2 cellular contexts compared by ENCODE assay signal in genomic region chr7:67301667-67302066, GRCh38.
TF ChIP-seq lines count a peak whose summit lies in the region.

No MANE protein-coding gene starts in this region.

TF ChIP-seq in GM23338, 12 proteins besides CTCF, POLR2A, EP300 and RAD21 (continued from another document):
- TF ChIP-seq ZNF462 (CRISPR knock-in tag; IDR thresholded peaks at IDR 0.05), result no peak
- no peak for TF ChIP-seq EZH2 (IDR thresholded peaks at IDR 0.05; ENCODE audit: low read depth, unreplicated experiment)
- TF ChIP-seq ZNF114 (CRISPR knock-in tag; IDR thresholded peaks at IDR 0.05), result no peak
- no peak for TF ChIP-seq STAT1 (IDR thresholded peaks at IDR 0.05; ENCODE audit: unreplicated experiment)
- no peak for TF ChIP-seq JUNB (IDR thresholded peaks at IDR 0.05; ENCODE audit: unreplicated experiment)
- no peak for TF ChIP-seq CREB1 (CRISPR knock-in tag; IDR thresholded peaks at IDR 0.05; ENCODE audit: low read depth)

TF ChIP-seq in WTC11, 78 proteins besides CTCF, POLR2A, EP300 and RAD21 (continued from another document):
- TF ChIP-seq EMX1 (CRISPR knock-in tag; IDR thresholded peaks at IDR 0.05) (no peak), TP53 (CRISPR knock-in tag; IDR thresholded peaks at IDR 0.05) (no peak), FOXJ3 (CRISPR knock-in tag; IDR thresholded peaks at IDR 0.05; ENCODE audit: borderline replicate concordance) (no peak), JAZF1 (CRISPR knock-in tag; IDR thresholded peaks at IDR 0.05) (no peak), ZNF281 (CRISPR knock-in tag; IDR thresholded peaks at IDR 0.05) (no peak), CDX4 (CRISPR knock-in tag; IDR thresholded peaks at IDR 0.05; ENCODE audit: borderline replicate concordance) (no peak), E2F1 (CRISPR knock-in tag; IDR thresholded peaks at IDR 0.05) (no peak), ZMAT4 (CRISPR knock-in tag; IDR thresholded peaks at IDR 0.05) (no peak)
